In the genomic region with DNA sequence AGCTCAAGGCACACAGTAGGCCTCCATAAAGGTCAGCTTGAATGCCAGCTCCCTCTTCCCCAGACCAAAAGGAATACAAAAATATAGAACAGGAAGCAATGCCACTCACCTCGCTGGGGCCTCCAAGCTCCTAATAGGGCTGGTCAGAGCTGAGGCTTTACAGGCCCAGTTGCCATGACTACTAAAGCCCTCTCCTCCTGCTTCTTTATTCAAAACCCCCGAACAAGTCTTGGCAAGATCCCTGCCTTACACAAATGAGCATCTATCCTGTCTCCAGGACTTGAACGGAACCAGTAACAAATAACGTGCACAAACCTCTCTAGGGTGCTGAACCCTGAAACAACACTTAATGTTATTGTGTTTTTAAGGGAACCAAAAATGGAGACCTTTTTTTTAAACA, we compare ENCODE assay signal across 12 cellular contexts.
DNase-seq lines count a peak whose midpoint lies in the region; ATAC-seq and TF ChIP-seq lines count a peak whose summit lies in the region.
"Had no signal": no experiment of that assay in that cellular context is flagged by ENCODE, and none has a peak within 500 bp of the region (broad histone marks: within the 10 kb centered on the region; RNA-seq: fewer than 3 reads in every experiment).

No MANE protein-coding gene starts in this region.

- ATAC-seq in activated CD8-positive, alpha-beta memory T cell treated with anti-CD3 and anti-CD28 coated beads, Interleukin-2, amount 10 ng/mL, durations not matched to agents 7 days and 5 days: no peak
- ATAC-seq in HG03439 (IDR thresholded peaks at IDR 0.05; ENCODE audit: unreplicated experiment): no peak

- H3K9me3 Mint-ChIP-seq in activated CD8-positive, alpha-beta memory T cell treated with anti-CD3 and anti-CD28 coated beads, Interleukin-2, amount 10 ng/mL, durations not matched to agents 7 days and 5 days (ENCODE audit: low read depth): no peaks in the 10 kb centered on the region
- H3K9me3 Mint-ChIP-seq: CD14-positive monocyte; stimulated activated naive CD8-positive, alpha-beta T cell treated with anti-CD3 and anti-CD28 coated beads, Interleukin-15, Interleukin-2, amounts not matched to agents 100 ng/mL and 50 ng/mL, for 24 hours had no signal

- H3K27me3 ChIP-seq in breast epithelium: no peaks in the 10 kb centered on the region
- H3K27me3 ChIP-seq: sigmoid colon had no signal

- no peaks in the 10 kb centered on the region for H3K4me1 Mint-ChIP-seq in activated CD8-positive, alpha-beta memory T cell treated with anti-CD3 and anti-CD28 coated beads, Interleukin-2, amount 10 ng/mL, durations not matched to agents 7 days and 5 days

- no peaks in the 10 kb centered on the region for H3K9me3 ChIP-seq in breast epithelium
- H3K9me3 ChIP-seq: sigmoid colon had no signal

- H3K36me3 Mint-ChIP-seq in activated CD8-positive, alpha-beta memory T cell treated with anti-CD3 and anti-CD28 coated beads, Interleukin-2, amount 10 ng/mL, durations not matched to agents 7 days and 5 days: no peaks in the 10 kb centered on the region

- peak overlapping the region; percentile 45 to 74 for H3K27ac ChIP-seq in breast epithelium

- H3K27ac Mint-ChIP-seq in activated CD8-positive, alpha-beta memory T cell treated with anti-CD3 and anti-CD28 coated beads, Interleukin-2, amount 10 ng/mL, durations not matched to agents 7 days and 5 days: no peak overlapping the region
- H3K27ac Mint-ChIP-seq: CD14-positive monocyte; stimulated activated naive CD8-positive, alpha-beta T cell treated with anti-CD3 and anti-CD28 coated beads, Interleukin-15, Interleukin-2, amounts not matched to agents 100 ng/mL and 50 ng/mL, for 24 hours had no signal

- no peak overlapping the region for H3K4me3 ChIP-seq in breast epithelium
- no peak overlapping the region for H3K4me3 ChIP-seq in foreskin fibroblast (ENCODE audit: low read depth in 1 of 2, low read length in 2 of 2)
- H3K4me3 ChIP-seq: sigmoid colon had no signal

- H3K4me3 Mint-ChIP-seq in activated CD8-positive, alpha-beta memory T cell treated with anti-CD3 and anti-CD28 coated beads, Interleukin-2, amount 10 ng/mL, durations not matched to agents 7 days and 5 days: no peak overlapping the region
- H3K4me3 Mint-ChIP-seq: CD14-positive monocyte; stimulated activated naive CD8-positive, alpha-beta T cell treated with anti-CD3 and anti-CD28 coated beads, Interleukin-15, Interleukin-2, amounts not matched to agents 100 ng/mL and 50 ng/mL, for 24 hours had no signal

- no peak for TF ChIP-seq CTCF in breast epithelium (IDR thresholded peaks at IDR 0.05)
- TF ChIP-seq CTCF in foreskin fibroblast (IDR thresholded peaks at IDR 0.05; ENCODE audit: low read depth, low read length): no peak

- H3K27me3 Mint-ChIP-seq in activated CD8-positive, alpha-beta memory T cell treated with anti-CD3 and anti-CD28 coated beads, Interleukin-2, amount 10 ng/mL, durations not matched to agents 7 days and 5 days: no peaks in the 10 kb centered on the region
- H3K27me3 Mint-ChIP-seq: stimulated activated naive CD8-positive, alpha-beta T cell treated with anti-CD3 and anti-CD28 coated beads, Interleukin-15, Interleukin-2, amounts not matched to agents 100 ng/mL and 50 ng/mL, for 24 hours had no signal

- CTCF ChIA-PET in activated CD8-positive, alpha-beta memory T cell treated with anti-CD3 and anti-CD28 coated beads, Interleukin-2, amount 10 ng/mL, durations not matched to agents 7 days and 5 days (lab: Charles Lee): interaction anchor here (0.9 kb wide), 1 partner anchor 14 kb away, joined by 3 read pairs; no protein-coding TSS in a partner anchor

- peaks cover 0 to 11% of the 10 kb centered on the region in 2 donors for H3K4me1 ChIP-seq in breast epithelium

- H3K36me3 ChIP-seq in breast epithelium: no peaks in the 10 kb centered on the region
- H3K36me3 ChIP-seq: sigmoid colon had no signal

- intact Hi-C loops in breast epithelium (cut with DNase I; ENCODE audit: low total_unique reads): no loop called here
- intact Hi-C loops in posterior cingulate gyrus (cut with DNase I): no loop called here

- no peak for TF ChIP-seq POLR2A in breast epithelium (IDR thresholded peaks at IDR 0.05)

- peak; percentile 67 for DNase-seq in D341Med (ENCODE audit: low spot score)
- DNase-seq in NCI-H146 (lab: John Stamatoyannopoulos, UW): peak; percentile 70
- no peak for DNase-seq in breast epithelium (ENCODE audit: low spot score in 2 of 2)
- DNase-seq in midbrain (lab: John Stamatoyannopoulos, UW): peak; percentile 27
- DNase-seq in activated CD8-positive, alpha-beta memory T cell treated with anti-CD3 and anti-CD28 coated beads, Interleukin-2, amount 10 ng/mL, durations not matched to agents 7 days and 5 days: no peak
- no peak for DNase-seq in posterior cingulate gyrus
- no peak for DNase-seq in foreskin fibroblast
- DNase-seq: cerebellar nuclear complex had no signal

Comparison
In these comparisons a context has a peak if more than half of its experiments do, and no peak if none do; other contexts are left out.
1. DNase-seq: peak in D341Med (single experiment), NCI-H146 (single experiment) and midbrain (single experiment); none in breast epithelium (0 of 2), activated CD8-positive, alpha-beta memory T cell treated with anti-CD3 and anti-CD28 coated beads, Interleukin-2, amount 10 ng/mL, durations not matched to agents 7 days and 5 days (single experiment), posterior cingulate gyrus (0 of 10) and foreskin fibroblast (0 of 2).